ENCODE assay signal across 26 cellular contexts in the genomic region with DNA sequence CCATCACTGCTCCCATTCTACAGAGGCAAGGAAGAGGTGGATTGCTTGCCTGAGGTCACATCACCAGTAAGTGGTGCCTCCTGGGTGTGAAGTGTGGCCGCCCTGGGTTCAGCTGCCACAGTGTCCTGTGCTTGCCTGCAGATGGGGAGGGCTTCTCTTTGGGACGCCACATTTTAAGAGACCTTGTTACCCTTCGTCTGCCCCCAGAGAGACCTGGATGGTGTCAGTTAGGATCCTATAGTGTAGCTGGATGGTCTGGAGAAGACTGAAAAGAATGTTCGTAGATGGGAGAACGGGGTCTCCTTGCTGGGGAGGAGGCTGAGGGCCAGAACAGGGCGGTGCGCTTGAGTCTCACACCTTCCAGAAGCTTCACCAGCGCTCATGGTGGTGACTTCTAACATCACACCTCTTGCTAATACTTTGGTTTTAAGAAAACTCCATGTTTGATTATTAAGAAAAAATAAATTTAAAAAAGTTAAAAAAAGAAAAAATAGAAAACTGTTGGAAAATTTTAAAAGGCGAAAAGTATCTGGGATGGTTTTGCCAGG. TPM values are rescaled to one million over a fixed set of nuclear protein-coding genes. Genes with fewer than 3 reads are reported as not detected.
DNase-seq lines count a peak whose midpoint lies in the region; FAIRE-seq and TF ChIP-seq lines count a peak whose summit lies in the region.
"Had no signal": no experiment of that assay in that cellular context is flagged by ENCODE, and none has a peak within 500 bp of the region (broad histone marks: within the 10 kb centered on the region; RNA-seq: fewer than 3 reads in every experiment).

No MANE protein-coding gene starts in this region.

- 87 to 100% methylated on average over 1 to 8 of the region's 9 CpGs for WGBS in H1 (ENCODE audit: extremely low coverage in 1 of 2, insufficient coverage in 1 of 2, insufficient read length in 1 of 2, insufficient replicate concordance in 2 of 2, low coverage in 1 of 2, low lambda C conversion rate in 2 of 2, missing lambda C conversion rate in 1 of 2), 2 experiments

- H2AK5ac ChIP-seq in H1 (ENCODE audit: low read depth, low read length): peak overlapping the region; percentile 0; the same call in 1 of the 2 replicates

- H3K4me1 ChIP-seq in H1 (replicated peaks in 1 of 4; ENCODE audit: control insufficient read depth in 3 of 4, insufficient read depth in 4 of 4, low read length in 3 of 4): peaks cover 0 to 29% (median 15%) of the 10 kb centered on the region in 4 experiments; a peak in 5 of 7 replicates
- peaks cover 51% of the 10 kb centered on the region for H3K4me1 ChIP-seq in vagina
- H3K4me1 ChIP-seq: BE2C had no signal

- no peak overlapping the region for H2AFZ ChIP-seq in H1 (ENCODE audit: low read length)
- H2AFZ ChIP-seq: PC-9 had no signal

- no peak overlapping the region for H2BK120ac ChIP-seq in H1 (replicated peaks; ENCODE audit: low read depth, low read length)

- no peak for TF ChIP-seq EP300 in H1 (IDR thresholded peaks at IDR 0.05; ENCODE audit: borderline replicate concordance in 1 of 2, low read depth in 2 of 2, low read length in 2 of 2)

- TF ChIP-seq CTCF in RWPE1 (conservative IDR thresholded peaks at IDR 0.05; ENCODE audit: low read depth) (no peak), H1 (IDR thresholded peaks at IDR 0.05; ENCODE audit: control extremely low read depth in 1 of 3, insufficient read depth in 1 of 3, low read depth in 1 of 3, low read length in 3 of 3) (peak in 2 of 3 experiments; percentile 18 to 28; a peak in 2 of 4 replicates), nephron progenitor cell (IDR thresholded peaks at IDR 0.05) (no peak), vagina (IDR thresholded peaks at IDR 0.05) (no peak)

- no peak overlapping the region for H3K23ac ChIP-seq in H1 (ENCODE audit: insufficient read length)

- H3K9me3 ChIP-seq in H1 (ENCODE audit: insufficient read depth in 2 of 2, low read depth in 1 of 2, low read length in 1 of 2): no peaks in the 10 kb centered on the region
- no peaks in the 10 kb centered on the region for H3K9me3 ChIP-seq in vagina
- H3K9me3 ChIP-seq: BE2C, body of pancreas, heart left ventricle, right atrium auricular region, SJCRH30, tibial nerve had no signal

- no peak overlapping the region for H3K27ac Mint-ChIP-seq in nephron progenitor cell
- H3K27ac Mint-ChIP-seq in activated naive CD4-positive, alpha-beta T cell treated with anti-CD3 and anti-CD28 coated beads for 36 hours: no peak overlapping the region
- H3K27ac Mint-ChIP-seq: activated CD8-positive, alpha-beta memory T cell treated with anti-CD3 and anti-CD28 coated beads, Interleukin-2, amount 10 ng/mL, durations not matched to agents 7 days and 5 days; activated naive CD8-positive, alpha-beta T cell treated with anti-CD3 and anti-CD28 coated beads for 36 hours had no signal

- H3K4ac ChIP-seq in H1 (replicated peaks; ENCODE audit: insufficient read length, low read depth, low read length): no peak overlapping the region

- H3K14ac ChIP-seq in H1 (ENCODE audit: insufficient read length): no peak overlapping the region

- peak overlapping the region; percentile 9 for H3K4me3 Mint-ChIP-seq in nephron progenitor cell
- no peak overlapping the region for H3K4me3 Mint-ChIP-seq in activated naive CD4-positive, alpha-beta T cell treated with anti-CD3 and anti-CD28 coated beads for 36 hours
- H3K4me3 Mint-ChIP-seq: activated CD8-positive, alpha-beta memory T cell treated with anti-CD3 and anti-CD28 coated beads, Interleukin-2, amount 10 ng/mL, durations not matched to agents 7 days and 5 days; activated naive CD8-positive, alpha-beta T cell treated with anti-CD3 and anti-CD28 coated beads for 36 hours had no signal

- H3K27me3 ChIP-seq in H1 (replicated peaks in 1 of 4; ENCODE audit: control insufficient read depth in 3 of 4, extremely low read depth in 1 of 4, insufficient read depth in 3 of 4, low read length in 3 of 4): no peaks in the 10 kb centered on the region
- no peaks in the 10 kb centered on the region for H3K27me3 ChIP-seq in vagina
- H3K27me3 ChIP-seq: BE2C, body of pancreas, heart left ventricle, right atrium auricular region, SJCRH30, tibial nerve had no signal

- TF ChIP-seq POLR2A in H1 (IDR thresholded peaks at IDR 0.05; ENCODE audit: control extremely low read depth in 1 of 2, low read depth in 2 of 2, low read length in 2 of 2) (no peak), vagina (IDR thresholded peaks at IDR 0.05) (no peak)

- H3K36me3 ChIP-seq in H1 (ENCODE audit: control insufficient read depth in 2 of 4, insufficient read depth in 4 of 4, low read length in 3 of 4) (peaks cover 0 to 13% (median 2%) of the 10 kb centered on the region in 4 experiments; a peak in 2 of 8 replicates), vagina (no peaks in the 10 kb centered on the region)
- H3K36me3 ChIP-seq: BE2C, right atrium auricular region, tibial nerve had no signal

- no peak overlapping the region for H2BK5ac ChIP-seq in H1 (ENCODE audit: low read depth, low read length)

- peaks cover 21 to 28% of the 10 kb centered on the region in 2 experiments for H4K20me1 ChIP-seq in H1 (replicated peaks in 1 of 2; ENCODE audit: control insufficient read depth in 1 of 2, insufficient read depth in 2 of 2, low read length in 2 of 2)

- peaks cover 32% of the 10 kb centered on the region for H3K79me1 ChIP-seq in H1 (ENCODE audit: low read depth, low read length)

- intact Hi-C loops in vagina (cut with DNase I): no loop called here
- intact Hi-C loops in activated naive CD4-positive, alpha-beta T cell treated with anti-CD3 and anti-CD28 coated beads for 36 hours (cut with micrococcal nuclease): no loop called here

- H3K4me1 Mint-ChIP-seq in nephron progenitor cell: peaks cover 29% of the 10 kb centered on the region
- H3K4me1 Mint-ChIP-seq in activated naive CD4-positive, alpha-beta T cell treated with anti-CD3 and anti-CD28 coated beads for 36 hours (ENCODE audit: low read depth): peaks cover 6% of the 10 kb centered on the region
- H3K4me1 Mint-ChIP-seq: activated CD8-positive, alpha-beta memory T cell treated with anti-CD3 and anti-CD28 coated beads, Interleukin-2, amount 10 ng/mL, durations not matched to agents 7 days and 5 days; activated naive CD8-positive, alpha-beta T cell treated with anti-CD3 and anti-CD28 coated beads for 36 hours had no signal

- no peak overlapping the region for H3K9ac ChIP-seq in H1 (replicated peaks in 1 of 4; ENCODE audit: extremely low read depth in 1 of 4, low read depth in 3 of 4, low read length in 3 of 4)

- H3K27me3 Mint-ChIP-seq in nephron progenitor cell (ENCODE audit: low read depth, poor library complexity): peaks cover 6% of the 10 kb centered on the region
- H3K27me3 Mint-ChIP-seq in activated naive CD4-positive, alpha-beta T cell treated with anti-CD3 and anti-CD28 coated beads for 36 hours (ENCODE audit: low read depth): peaks cover 32% of the 10 kb centered on the region

- H2BK20ac ChIP-seq in H1 (ENCODE audit: low read length): no peak overlapping the region

- POLR2A ChIA-PET in RWPE1 (lab: Yijun Ruan, JAX; ENCODE audit: low non-redundant PET) (no interaction called here), H1 (lab: Charles Lee; ENCODE audit: partially characterized antibody) (interaction anchor here (0.5 to 2.5 kb wide), 10 partner anchors 9 to 1050 kb away, joined by 3 to 11 read pairs (median 4); no protein-coding TSS in a partner anchor)

- DNase-seq in RWPE1 (ENCODE audit: low spot score) (no peak), H1 (ENCODE audit: low read depth in 1 of 2, low spot score in 2 of 2) (no peak), nephron progenitor cell (no peak), vagina (ENCODE audit: extremely low spot score in 2 of 2) (no peak), NCI-H1436 (lab: John Stamatoyannopoulos, UW) (no peak), GM19239 (ENCODE audit: insufficient read length, low spot score) (no peak)
- no peak for DNase-seq in activated CD8-positive, alpha-beta memory T cell treated with anti-CD3 and anti-CD28 coated beads for 24 hours
- no peak for DNase-seq in activated naive CD4-positive, alpha-beta T cell treated with anti-CD3 and anti-CD28 coated beads for 36 hours
- DNase-seq: activated CD4-positive, alpha-beta T cell treated with anti-CD3 and anti-CD28 coated beads for 48 hours; activated CD8-positive, alpha-beta memory T cell treated with anti-CD3 and anti-CD28 coated beads, Interleukin-2, amount 10 ng/mL, durations not matched to agents 7 days and 5 days; activated naive CD8-positive, alpha-beta T cell treated with anti-CD3 and anti-CD28 coated beads for 36 hours; BE2C; cortex of kidney; heart left ventricle; left ventricle myocardium superior; MM.1S; NCI-H1436 treated with DMSO at 0.1 percent for 48 hours; NCI-H510A treated with DMSO at 0.1 percent for 48 hours; PC-9; SJCRH30; stimulated activated CD4-positive, alpha-beta T cell treated with anti-CD3 and anti-CD28 coated beads, Interleukin-4, amount 100 ng/mL, for 4 hours; stimulated activated naive CD8-positive, alpha-beta T cell treated with anti-CD3 and anti-CD28 coated beads, Interleukin-15, Interleukin-2, amounts not matched to agents 100 U/mL and 50 U/mL, for 24 hours had no signal

- peak in 1 of 2 experiments; percentile 37; a peak in 2 of 4 replicates for TF ChIP-seq RAD21 in H1 (IDR thresholded peaks at IDR 0.05 in 1 of 2, conservative IDR thresholded peaks at IDR 0.05 in 1 of 2; ENCODE audit: low read depth in 2 of 2, low read length in 2 of 2)

- no peak overlapping the region for H2BK12ac ChIP-seq in H1 (ENCODE audit: low read depth, low read length)

- no peak overlapping the region; a peak in 1 of 4 replicates for H3K4me2 ChIP-seq in H1 (ENCODE audit: insufficient read depth in 1 of 2, low read depth in 2 of 2, low read length in 2 of 2)
- H3K4me2 ChIP-seq: PC-9 had no signal

- no peak overlapping the region for H4K8ac ChIP-seq in H1 (ENCODE audit: extremely low read depth, insufficient read depth, low read length)

- H3K18ac ChIP-seq in H1 (ENCODE audit: extremely low read depth, low read length): no peak overlapping the region

- H3K56ac ChIP-seq in H1 (replicated peaks; ENCODE audit: insufficient read length, low read depth, low read length): no peak overlapping the region

- peaks cover 30% of the 10 kb centered on the region for H3K36me3 Mint-ChIP-seq in nephron progenitor cell (ENCODE audit: low read depth)
- H3K36me3 Mint-ChIP-seq in activated naive CD4-positive, alpha-beta T cell treated with anti-CD3 and anti-CD28 coated beads for 36 hours (ENCODE audit: low read depth): no peaks in the 10 kb centered on the region

- H4K91ac ChIP-seq in H1 (replicated peaks; ENCODE audit: insufficient read length, low read length): no peak overlapping the region

- H3K27ac ChIP-seq in RWPE1 (peak overlapping the region; percentile 29), H1 (ENCODE audit: low read depth, low read length) (no peak overlapping the region), vagina (peak overlapping the region; percentile 51)
- H3K27ac ChIP-seq: body of pancreas, PC-9, right atrium auricular region, SJCRH30 had no signal

- peaks cover 12% of the 10 kb centered on the region; the same call in 1 of the 2 replicates for H3K23me2 ChIP-seq in H1 (ENCODE audit: low read depth, low read length)

- no peak overlapping the region for H3K4me3 ChIP-seq in H1 (ENCODE audit: extremely low read depth in 1 of 4, insufficient read depth in 2 of 4, low read depth in 3 of 4, low read length in 4 of 4)
- H3K4me3 ChIP-seq in vagina: no peak overlapping the region
- H3K4me3 ChIP-seq: body of pancreas, PC-9, right atrium auricular region, SJCRH30 had no signal

- H4K5ac ChIP-seq in H1 (ENCODE audit: insufficient read length, low read depth, low read length): no peak overlapping the region

- H3K79me2 ChIP-seq in H1 (ENCODE audit: control insufficient read depth in 1 of 2, insufficient read depth in 2 of 2, low read length in 2 of 2): peaks cover 15 to 65% of the 10 kb centered on the region in 2 experiments

- FAIRE-seq in H1 (lab: Jason Lieb, UNC) (no peak), GM19239 (lab: Jason Lieb, UNC) (no peak)
- FAIRE-seq: endometrium had no signal

- H2BK15ac ChIP-seq in H1 (ENCODE audit: low read length): no peak overlapping the region

- H3K9me3 Mint-ChIP-seq in nephron progenitor cell: no peaks in the 10 kb centered on the region
- H3K9me3 Mint-ChIP-seq in activated naive CD4-positive, alpha-beta T cell treated with anti-CD3 and anti-CD28 coated beads for 36 hours: no peaks in the 10 kb centered on the region
- H3K9me3 Mint-ChIP-seq: activated naive CD8-positive, alpha-beta T cell treated with anti-CD3 and anti-CD28 coated beads for 36 hours had no signal

- CTCF ChIA-PET in RWPE1 (lab: Yijun Ruan, JAX): interaction anchor here (0.9 to 1.7 kb wide), 2 partner anchors 10 to 136 kb away, joined by 4 to 7 read pairs; no protein-coding TSS in a partner anchor
- CTCF ChIA-PET in H1 (lab: Charles Lee; ENCODE audit: partially characterized antibody): interaction anchor here (1.0 to 2.9 kb wide), 8 partner anchors 9 to 38 kb away, joined by 3 to 16 read pairs (median 4); no protein-coding TSS in a partner anchor
- CTCF ChIA-PET in activated naive CD4-positive, alpha-beta T cell treated with anti-CD3 and anti-CD28 coated beads for 36 hours (lab: Charles Lee): interaction anchor here (0.6 kb wide), 1 partner anchor 294 kb away, joined by 3 read pairs; no protein-coding TSS in a partner anchor

RNA-seq across cellular contexts. Expression of a gene that starts 2.3 kb away (rescaled TPM):
- 53.0 and 54.4 TPM in 2 replicates for total RNA-seq in H1 (2021; fragmentation: NEBNext Ultra II Directional; extraction: Animal tissue kit (Norgen Biotek cat#: 25700))
- 11.6 and 13.2 TPM in 2 replicates for polyA plus RNA-seq in H1 (2011; rRNA removed)
- 15.4 TPM for polyA plus RNA-seq in H1 (2011; cell fraction: cytosol; rRNA removed)
- polyA plus RNA-seq in H1 (2011; cell fraction: nucleus; rRNA removed): 19.9 TPM
- polyA plus RNA-seq in H1 (2012, experiment 1 of 2): 25.4 to 28.3 TPM (median 27.3 TPM) in 4 replicates
- 1.4 TPM for polyA plus RNA-seq in H1 (2012, experiment 2 of 2)
- 17.8 TPM for polyA plus RNA-seq in H1 (2013, experiment 1 of 2)
- 17.9 TPM for polyA plus RNA-seq in H1 (2013, experiment 2 of 2)
- 68.4 and 69.6 TPM in 2 replicates for polyA minus RNA-seq in H1 (2011; rRNA and poly(A)+ RNA removed)
- polyA minus RNA-seq in H1 (2011; cell fraction: cytosol; rRNA and poly(A)+ RNA removed): 32.3 TPM
- polyA minus RNA-seq in H1 (2011; cell fraction: nucleus; rRNA and poly(A)+ RNA removed): 160 TPM
- total RNA-seq in vagina: 64.6 TPM
- under 1 TPM; 0.49 to 0.72 TPM for total RNA-seq in activated naive CD4-positive, alpha-beta T cell treated with anti-CD3 and anti-CD28 coated beads for 36 hours

Comparison
In these comparisons a context has a peak if more than half of its experiments do, and no peak if none do; other contexts are left out.
1. CTCF ChIP-seq: peak in H1 (2 of 3); none in RWPE1 (single experiment), nephron progenitor cell (single experiment) and vagina (0 of 3).
2. RNA of a gene that starts 2.3 kb away (total RNA-seq): 64.6 TPM in vagina (single experiment) and 53.0 to 54.4 TPM in H1; 0.49 to 0.72 TPM in activated naive CD4-positive, alpha-beta T cell treated with anti-CD3 and anti-CD28 coated beads for 36 hours; every median in the first group is over 10 times any median in the second.